Comparison of ENCODE assay signal across 13 cellular contexts in genomic region chr12:30200864-30201263, GRCh38.
DNase-seq lines count a peak whose midpoint lies in the region; ATAC-seq, FAIRE-seq and TF ChIP-seq lines count a peak whose summit lies in the region.
"Had no signal": no experiment of that assay in that cellular context is flagged by ENCODE, and none has a peak within 500 bp of the region (broad histone marks: within the 10 kb centered on the region; RNA-seq: fewer than 3 reads in every experiment).

No MANE protein-coding gene starts in this region.

- H3K9ac ChIP-seq in GM23248 = no peak overlapping the region

- TF ChIP-seq POLR2A in gastrocnemius medialis (IDR thresholded peaks at IDR 0.05) (no peak), H54 (IDR thresholded peaks at IDR 0.05; ENCODE audit: low read depth, low read length) (no peak)

- H3K27ac ChIP-seq in GM23248 (no peak overlapping the region), gastrocnemius medialis (no peak overlapping the region)
- H3K27ac ChIP-seq: uterus had no signal

- no peaks in the 10 kb centered on the region for H3K4me1 ChIP-seq in GM23248 (ENCODE audit: insufficient read depth)
- no peaks in the 10 kb centered on the region for H3K4me1 ChIP-seq in gastrocnemius medialis
- H3K4me1 ChIP-seq: uterus had no signal

- no peaks in the 10 kb centered on the region for H3K4me1 Mint-ChIP-seq in activated T-cell treated with anti-CD3 and anti-CD28 coated beads, Interleukin-2, amount 50 U/mL, for 4 hours (ENCODE audit: low read depth)

- no peaks in the 10 kb centered on the region for H3F3A ChIP-seq in GM23248 (ENCODE audit: insufficient read depth)

- no peak overlapping the region for H2AFZ ChIP-seq in GM23248

- H3K4me3 Mint-ChIP-seq in activated T-cell treated with anti-CD3 and anti-CD28 coated beads, Interleukin-2, amount 50 U/mL, for 4 hours = no peak overlapping the region

- peaks cover 39% of the 10 kb centered on the region for H3K27me3 ChIP-seq in GM23248 (replicated peaks; ENCODE audit: insufficient read depth)
- H3K27me3 ChIP-seq in gastrocnemius medialis = peaks cover 4 to 18% (median 10%) of the 10 kb centered on the region in 3 donors
- H3K27me3 ChIP-seq: uterus had no signal

- DNase-seq in GM23248 = peak; percentile 7
- peak in 1 of 2 donors; percentile 11 for DNase-seq in cardiac fibroblast (ENCODE audit: low read depth in 2 of 2)
- DNase-seq in gastrocnemius medialis = no peak
- DNase-seq in NCI-H2227 treated with DMSO at 0.1 percent for 48 hours (lab: John Stamatoyannopoulos, UW) = no peak
- no peak for DNase-seq in H54 (ENCODE audit: insufficient read length, low spot score)
- no peak for DNase-seq in AML-193 (lab: John Stamatoyannopoulos, UW)
- DNase-seq in activated T-cell treated with anti-CD3 and anti-CD28 coated beads, Interleukin-2, amount 50 U/mL, for 4 hours = no peak
- DNase-seq: activated gamma-delta T cell, midbrain, NCI-H2171, small intestine, uterus had no signal

- H3K79me2 ChIP-seq in GM23248 (ENCODE audit: insufficient read depth) = no peaks in the 10 kb centered on the region

- H4K20me1 ChIP-seq in GM23248 (ENCODE audit: insufficient read depth) = no peaks in the 10 kb centered on the region

- intact Hi-C loops in gastrocnemius medialis (cut with DNase I; ENCODE audit: low total_unique reads) = no loop called here

- H3K36me3 ChIP-seq in GM23248 (ENCODE audit: low read depth) = no peaks in the 10 kb centered on the region
- H3K36me3 ChIP-seq in gastrocnemius medialis = no peaks in the 10 kb centered on the region
- H3K36me3 ChIP-seq: uterus had no signal

- no peak for FAIRE-seq in H54 (lab: Jason Lieb, UNC)
- FAIRE-seq: small intestine had no signal

- 2 to 5% methylated on average over 10 to 18 of the region's 24 CpGs for WGBS in GM23248 (ENCODE audit: low coverage in 1 of 2, low lambda C conversion rate in 2 of 2, missing lambda C conversion rate in 2 of 2), 2 experiments

- no peaks in the 10 kb centered on the region for H3K36me3 Mint-ChIP-seq in activated T-cell treated with anti-CD3 and anti-CD28 coated beads, Interleukin-2, amount 50 U/mL, for 4 hours (ENCODE audit: insufficient read depth)

- H3K9me2 ChIP-seq in GM23248 (ENCODE audit: insufficient read depth) = no peaks in the 10 kb centered on the region

- no peaks in the 10 kb centered on the region for H3K9me3 Mint-ChIP-seq in activated T-cell treated with anti-CD3 and anti-CD28 coated beads, Interleukin-2, amount 50 U/mL, for 4 hours

- ATAC-seq in gastrocnemius medialis = no peak
- no peak for ATAC-seq in activated T-cell treated with anti-CD3 and anti-CD28 coated beads, Interleukin-2, amount 50 U/mL, for 4 hours

- in situ Hi-C loops in GM23248 (cut with MboI) (no loop called here), gastrocnemius medialis (cut with MboI; ENCODE audit: low sequenced_read_pairs in 4 of 4) (no loop called here)

- peaks cover 16% of the 10 kb centered on the region for H3K27me3 Mint-ChIP-seq in activated T-cell treated with anti-CD3 and anti-CD28 coated beads, Interleukin-2, amount 50 U/mL, for 4 hours (ENCODE audit: low read depth)

- no peak overlapping the region for H3K4me3 ChIP-seq in GM23248
- H3K4me3 ChIP-seq in cardiac fibroblast (replicated peaks in 1 of 2; ENCODE audit: low read depth in 2 of 2, low read length in 2 of 2) = peak overlapping the region; percentile 27 to 33
- H3K4me3 ChIP-seq in iPS-18c (ENCODE audit: insufficient read depth, low read depth, low read length) = peak overlapping the region; percentile 31; the same call in 1 of the 2 replicates
- H3K4me3 ChIP-seq in gastrocnemius medialis = peak overlapping the region; percentile 13 to 37 (median 28)
- H3K4me3 ChIP-seq: uterus had no signal

- H3K9me3 ChIP-seq in GM23248 (ENCODE audit: low read depth) (no peaks in the 10 kb centered on the region), iPS-18c (ENCODE audit: control insufficient read depth, insufficient read depth, low read length) (peaks cover 2% of the 10 kb centered on the region), gastrocnemius medialis (no peaks in the 10 kb centered on the region)
- H3K9me3 ChIP-seq: uterus had no signal

- H3K4me2 ChIP-seq in GM23248 (ENCODE audit: unreplicated experiment) = no peak overlapping the region

- TF ChIP-seq CTCF in cardiac fibroblast (IDR thresholded peaks at IDR 0.05; ENCODE audit: low read depth, low read length) (no peak), gastrocnemius medialis (IDR thresholded peaks at IDR 0.05 in 4 of 5, conservative IDR thresholded peaks at IDR 0.05 in 1 of 5) (no peak)
